ENCODE assay signal across 1 cellular context in the genomic region with DNA sequence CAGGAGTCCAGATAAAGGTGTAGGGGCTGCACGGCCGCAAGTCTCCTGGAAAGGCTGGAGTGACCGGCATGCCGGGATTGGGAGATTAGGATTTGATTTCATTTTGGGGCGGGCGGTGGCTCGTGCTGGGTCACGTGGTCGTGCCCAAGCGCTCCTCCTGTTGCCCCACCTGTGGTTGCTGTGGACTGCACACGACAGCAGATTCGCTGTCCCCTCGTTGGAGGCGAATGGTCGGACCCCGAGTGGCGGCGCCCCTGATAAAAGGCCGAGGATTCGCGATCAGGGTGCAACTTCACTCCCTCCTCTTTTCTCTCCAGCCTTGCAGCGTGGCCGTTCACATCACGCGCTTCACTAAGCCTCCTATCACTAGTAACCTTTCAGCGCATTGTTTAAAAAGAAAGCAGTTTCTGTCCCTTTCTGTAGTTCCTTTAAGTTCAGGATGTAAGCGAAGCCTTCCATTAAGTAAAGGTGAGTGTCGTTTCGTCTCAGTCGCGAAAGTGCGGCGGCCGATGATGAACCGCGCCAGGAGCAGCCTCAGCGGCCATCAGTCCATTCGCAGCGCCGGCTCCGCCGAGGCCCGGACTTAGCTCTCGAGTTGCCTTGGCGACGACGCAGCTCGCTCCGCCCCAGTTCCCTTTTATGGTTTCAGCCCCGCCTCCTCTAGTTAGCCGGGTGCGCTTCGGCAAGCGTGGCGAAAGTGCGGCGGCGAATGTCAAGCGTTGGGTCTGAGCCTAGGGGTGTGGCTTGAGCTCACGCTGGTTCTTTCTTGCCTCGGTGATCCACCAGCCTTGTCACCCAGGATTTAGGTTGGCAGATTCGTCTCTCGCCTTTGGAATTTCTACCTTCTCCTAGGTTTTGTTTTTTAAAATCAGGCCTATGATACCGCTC.
A peak's percentile ranks its signal among the peaks of the same experiment; 100 is the strongest.
TF ChIP-seq lines count a peak whose summit lies in the region.

No MANE protein-coding gene starts in this region.

TF ChIP-seq in GM12878, 131 proteins besides CTCF, POLR2A, EP300 and RAD21 (continued from another document and continues in another):
- no peak for TF ChIP-seq ZBTB11 (CRISPR knock-in tag; IDR thresholded peaks at IDR 0.05)
- no peak for TF ChIP-seq MEF2B (IDR thresholded peaks at IDR 0.05; ENCODE audit: partially characterized antibody, poor library complexity, severe bottlenecking)
- TF ChIP-seq TCF12 (IDR thresholded peaks at IDR 0.05; ENCODE audit: low read depth, low read length): no peak
- peak; percentile 85 for TF ChIP-seq SP1 (IDR thresholded peaks at IDR 0.05; ENCODE audit: low read depth, low read length)
- no peak for TF ChIP-seq RAD51 (IDR thresholded peaks at IDR 0.05)
- TF ChIP-seq STAT1 (conservative IDR thresholded peaks at IDR 0.05): no peak
- peak; percentile 81 for TF ChIP-seq CREB1 (IDR thresholded peaks at IDR 0.05; ENCODE audit: low read depth)
- TF ChIP-seq FOS (IDR thresholded peaks at IDR 0.05; ENCODE audit: borderline replicate concordance, extremely low read depth, insufficient read length): no peak
- peak; percentile 39; the same call in 1 of the 2 replicates for TF ChIP-seq SIN3A (IDR thresholded peaks at IDR 0.05; ENCODE audit: low read depth, low read length)
- TF ChIP-seq RB1 (IDR thresholded peaks at IDR 0.05; ENCODE audit: borderline replicate concordance): no peak
- TF ChIP-seq SPI1 (IDR thresholded peaks at IDR 0.05; ENCODE audit: borderline replicate concordance, insufficient read depth, low read depth, low read length): peak; percentile 90
- no peak for TF ChIP-seq NR2C2 (IDR thresholded peaks at IDR 0.05; ENCODE audit: borderline replicate concordance, control insufficient read depth, insufficient read length, low read depth)
- TF ChIP-seq JUND (IDR thresholded peaks at IDR 0.05; ENCODE audit: low read depth, low read length): no peak
- TF ChIP-seq RFX5 (IDR thresholded peaks at IDR 0.05; ENCODE audit: low read depth, low read length): no peak
- no peak for TF ChIP-seq KAT2A (conservative IDR thresholded peaks at IDR 0.05; ENCODE audit: control insufficient read depth, low read depth, low read length)
- 0 out of 4 replicates have a peak, but pooled peaks of 1 of the 2 experiments have one; percentile 19 for TF ChIP-seq IKZF2 (IDR thresholded peaks at IDR 0.05)
- TF ChIP-seq E2F8 (IDR thresholded peaks at IDR 0.05; ENCODE audit: low read depth, partially characterized antibody): no peak
- no peak for TF ChIP-seq SKIL (IDR thresholded peaks at IDR 0.05; ENCODE audit: low read depth, poor library complexity, severe bottlenecking)
- TF ChIP-seq, protein P1, sequence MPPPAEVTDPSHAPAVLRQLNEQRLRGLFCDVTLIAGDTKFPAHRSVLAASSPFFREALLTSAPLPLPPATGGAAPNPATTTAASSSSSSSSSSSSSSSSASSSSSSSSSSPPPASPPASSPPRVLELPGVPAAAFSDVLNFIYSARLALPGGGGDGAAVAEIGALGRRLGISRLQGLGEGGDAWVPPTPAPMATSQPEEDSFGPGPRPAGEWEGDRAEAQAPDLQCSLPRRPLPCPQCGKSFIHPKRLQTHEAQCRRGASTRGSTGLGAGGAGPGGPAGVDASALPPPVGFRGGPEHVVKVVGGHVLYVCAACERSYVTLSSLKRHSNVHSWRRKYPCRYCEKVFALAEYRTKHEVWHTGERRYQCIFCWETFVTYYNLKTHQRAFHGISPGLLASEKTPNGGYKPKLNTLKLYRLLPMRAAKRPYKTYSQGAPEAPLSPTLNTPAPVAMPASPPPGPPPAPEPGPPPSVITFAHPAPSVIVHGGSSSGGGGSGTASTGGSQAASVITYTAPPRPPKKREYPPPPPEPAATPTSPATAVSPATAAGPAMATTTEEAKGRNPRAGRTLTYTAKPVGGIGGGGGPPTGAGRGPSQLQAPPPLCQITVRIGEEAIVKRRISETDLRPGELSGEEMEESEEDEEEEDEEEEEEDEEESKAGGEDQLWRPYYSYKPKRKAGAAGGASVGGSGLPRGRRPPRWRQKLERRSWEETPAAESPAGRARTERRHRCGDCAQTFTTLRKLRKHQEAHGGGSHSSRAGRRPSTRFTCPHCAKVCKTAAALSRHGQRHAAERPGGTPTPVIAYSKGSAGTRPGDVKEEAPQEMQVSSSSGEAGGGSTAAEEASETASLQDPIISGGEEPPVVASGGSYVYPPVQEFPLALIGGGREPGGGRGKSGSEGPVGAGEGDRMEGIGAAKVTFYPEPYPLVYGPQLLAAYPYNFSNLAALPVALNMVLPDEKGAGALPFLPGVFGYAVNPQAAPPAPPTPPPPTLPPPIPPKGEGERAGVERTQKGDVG (CRISPR knock-in tag; IDR thresholded peaks at IDR 0.05): no peak
- TF ChIP-seq ZBED1 (IDR thresholded peaks at IDR 0.05; ENCODE audit: borderline replicate concordance): no peak; the same call in 1 of the 2 replicates
- no peak for TF ChIP-seq REST (IDR thresholded peaks at IDR 0.05; ENCODE audit: low read depth, low read length)
- TF ChIP-seq RELA (IDR thresholded peaks at IDR 0.05; ENCODE audit: borderline replicate concordance, partially characterized antibody): peak; percentile 12
- TF ChIP-seq SIX5 (IDR thresholded peaks at IDR 0.05; ENCODE audit: low read depth, low read length, severe bottlenecking): no peak
- TF ChIP-seq, protein P2, sequence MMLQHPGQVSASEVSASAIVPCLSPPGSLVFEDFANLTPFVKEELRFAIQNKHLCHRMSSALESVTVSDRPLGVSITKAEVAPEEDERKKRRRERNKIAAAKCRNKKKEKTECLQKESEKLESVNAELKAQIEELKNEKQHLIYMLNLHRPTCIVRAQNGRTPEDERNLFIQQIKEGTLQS (IDR thresholded peaks at IDR 0.05; ENCODE audit: borderline replicate concordance, extremely low read depth, low read depth, low read length): no peak
- TF ChIP-seq ZZZ3 (IDR thresholded peaks at IDR 0.05; ENCODE audit: control insufficient read depth, insufficient read length, low read depth): no peak
- no peak for TF ChIP-seq E2F4 (IDR thresholded peaks at IDR 0.05; ENCODE audit: low read depth, low read length)
- no peak for TF ChIP-seq NBN (IDR thresholded peaks at IDR 0.05)
- TF ChIP-seq STAT3 (IDR thresholded peaks at IDR 0.05; ENCODE audit: low read depth, low read length): no peak
- TF ChIP-seq KDM1A (IDR thresholded peaks at IDR 0.05; ENCODE audit: borderline replicate concordance): no peak
- TF ChIP-seq HDAC6 (IDR thresholded peaks at IDR 0.05; ENCODE audit: unreplicated experiment): no peak
- TF ChIP-seq LARP7 (IDR thresholded peaks at IDR 0.05): peak; percentile 66; the same call in 1 of the 2 replicates
- no peak for TF ChIP-seq ASH2L (IDR thresholded peaks at IDR 0.05; ENCODE audit: borderline replicate concordance, low read depth)
- TF ChIP-seq POLR2AphosphoS5 (IDR thresholded peaks at IDR 0.05; ENCODE audit: low read length): peak; percentile 87
- TF ChIP-seq ZNF207 (IDR thresholded peaks at IDR 0.05; ENCODE audit: borderline replicate concordance): peak; percentile 87; the same call in 1 of the 2 replicates
- TF ChIP-seq TARDBP (IDR thresholded peaks at IDR 0.05; ENCODE audit: borderline replicate concordance): no peak
- TF ChIP-seq IRF4 (IDR thresholded peaks at IDR 0.05; ENCODE audit: low read depth, low read length): no peak
- TF ChIP-seq SMC3 (IDR thresholded peaks at IDR 0.05; ENCODE audit: borderline replicate concordance, low read length): no peak
- no peak for TF ChIP-seq BACH1 (IDR thresholded peaks at IDR 0.05; ENCODE audit: borderline replicate concordance)
- TF ChIP-seq BRCA1 (IDR thresholded peaks at IDR 0.05; ENCODE audit: low read depth, low read length): no peak
- peak; percentile 42; the same call in 1 of the 2 replicates for TF ChIP-seq TAF1 (IDR thresholded peaks at IDR 0.05; ENCODE audit: borderline replicate concordance, low read depth, low read length)
